ENCODE assay signal across 1 cellular context in the genomic region with DNA sequence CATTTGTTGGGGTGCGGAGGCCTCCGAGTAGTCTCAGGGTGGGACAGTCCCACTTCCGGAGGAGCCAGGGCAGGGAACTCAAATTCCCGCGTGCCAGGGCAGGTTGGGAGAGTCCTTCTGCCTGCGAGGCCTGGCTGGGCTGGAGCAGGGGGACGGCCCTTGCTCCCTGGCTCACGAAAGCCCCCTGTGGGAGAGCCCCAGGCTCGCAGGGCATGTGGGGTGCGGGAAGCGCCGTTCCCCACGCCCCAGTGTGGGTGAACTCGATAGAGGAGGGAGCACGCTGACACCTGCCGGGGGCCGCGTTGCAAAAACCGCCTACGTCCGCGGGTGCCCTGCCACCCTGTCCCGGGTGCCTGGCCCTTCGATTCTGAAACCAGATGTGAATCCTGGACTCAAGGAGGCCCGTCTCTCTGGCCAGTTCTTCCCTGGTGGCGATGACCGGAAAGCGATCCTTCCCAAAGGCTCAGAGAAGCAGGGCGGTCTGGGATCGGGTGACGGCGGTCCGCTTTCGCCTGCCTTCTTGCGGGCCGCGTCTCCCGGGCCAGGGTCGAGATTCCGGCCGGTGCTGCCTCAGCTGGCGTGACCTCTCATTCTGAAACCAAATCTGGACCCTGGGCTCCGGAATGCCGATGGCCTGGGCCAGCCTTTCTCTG.
TF ChIP-seq lines count a peak whose summit lies in the region.

No MANE protein-coding gene starts in this region.

TF ChIP-seq in SK-N-SH, 30 proteins besides CTCF, POLR2A, EP300 and RAD21 (continued from another document):
- TF ChIP-seq GABPA (IDR thresholded peaks at IDR 0.05; ENCODE audit: low read depth) (no peak), JUND (IDR thresholded peaks at IDR 0.05) (no peak), ELF1 (IDR thresholded peaks at IDR 0.05) (no peak), EZH2phosphoT487 (IDR thresholded peaks at IDR 0.05; ENCODE audit: borderline replicate concordance, low read depth) (no peak), YY1 (IDR thresholded peaks at IDR 0.05; ENCODE audit: low read depth) (no peak)
- TF ChIP-seq, protein P1, sequence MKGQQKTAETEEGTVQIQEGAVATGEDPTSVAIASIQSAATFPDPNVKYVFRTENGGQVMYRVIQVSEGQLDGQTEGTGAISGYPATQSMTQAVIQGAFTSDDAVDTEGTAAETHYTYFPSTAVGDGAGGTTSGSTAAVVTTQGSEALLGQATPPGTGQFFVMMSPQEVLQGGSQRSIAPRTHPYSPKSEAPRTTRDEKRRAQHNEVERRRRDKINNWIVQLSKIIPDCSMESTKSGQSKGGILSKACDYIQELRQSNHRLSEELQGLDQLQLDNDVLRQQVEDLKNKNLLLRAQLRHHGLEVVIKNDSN (IDR thresholded peaks at IDR 0.05; ENCODE audit: borderline replicate concordance, low read depth): no peak
- TF ChIP-seq, protein P2, sequence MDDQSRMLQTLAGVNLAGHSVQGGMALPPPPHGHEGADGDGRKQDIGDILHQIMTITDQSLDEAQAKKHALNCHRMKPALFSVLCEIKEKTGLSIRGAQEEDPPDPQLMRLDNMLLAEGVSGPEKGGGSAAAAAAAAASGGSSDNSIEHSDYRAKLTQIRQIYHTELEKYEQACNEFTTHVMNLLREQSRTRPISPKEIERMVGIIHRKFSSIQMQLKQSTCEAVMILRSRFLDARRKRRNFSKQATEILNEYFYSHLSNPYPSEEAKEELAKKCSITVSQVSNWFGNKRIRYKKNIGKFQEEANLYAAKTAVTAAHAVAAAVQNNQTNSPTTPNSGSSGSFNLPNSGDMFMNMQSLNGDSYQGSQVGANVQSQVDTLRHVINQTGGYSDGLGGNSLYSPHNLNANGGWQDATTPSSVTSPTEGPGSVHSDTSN (IDR thresholded peaks at IDR 0.05): no peak
TF ChIP-seq in SK-N-SH: peak in this region for 0.
